18 cellular contexts compared by ENCODE assay signal in genomic region chr5:178529080-178529479, GRCh38.
"Had no signal": no experiment of that assay in that cellular context is flagged by ENCODE, and none has a peak within 500 bp of the region (broad histone marks: within the 10 kb centered on the region; RNA-seq: fewer than 3 reads in every experiment).

No MANE protein-coding gene starts in this region.

- H3K4me1 Mint-ChIP-seq: immature natural killer cell; naive thymus-derived CD4-positive, alpha-beta T cell; T-helper 17 cell had no signal

- H3K27me3 Mint-ChIP-seq: activated naive CD8-positive, alpha-beta T cell; brain; stimulated activated naive CD8-positive, alpha-beta T cell treated with anti-CD3 and anti-CD28 coated beads, Interleukin-15, Interleukin-2, amounts not matched to agents 100 ng/mL and 50 ng/mL, for 24 hours had no signal

- H3K36me3 ChIP-seq: right atrium auricular region had no signal

- H3K4me3 Mint-ChIP-seq: activated naive CD8-positive, alpha-beta T cell; brain; immature natural killer cell; naive thymus-derived CD4-positive, alpha-beta T cell; stimulated activated naive CD8-positive, alpha-beta T cell treated with anti-CD3 and anti-CD28 coated beads, Interleukin-15, Interleukin-2, amounts not matched to agents 100 ng/mL and 50 ng/mL, for 24 hours; T-helper 17 cell had no signal

- H3K27ac Mint-ChIP-seq: activated naive CD8-positive, alpha-beta T cell; brain; immature natural killer cell; naive thymus-derived CD4-positive, alpha-beta T cell; stimulated activated naive CD8-positive, alpha-beta T cell treated with anti-CD3 and anti-CD28 coated beads, Interleukin-15, Interleukin-2, amounts not matched to agents 100 ng/mL and 50 ng/mL, for 24 hours; T-helper 17 cell had no signal

- ATAC-seq: left cardiac atrium; naive thymus-derived CD4-positive, alpha-beta T cell; T-helper 17 cell had no signal

- H3K36me3 Mint-ChIP-seq: activated naive CD8-positive, alpha-beta T cell; brain; immature natural killer cell; naive thymus-derived CD4-positive, alpha-beta T cell had no signal

- FAIRE-seq: TTC549 had no signal

- H3K9me3 ChIP-seq: right atrium auricular region had no signal

- H3K27me3 ChIP-seq: right atrium auricular region had no signal

- DNase-seq: activated CD4-positive, alpha-beta T cell treated with anti-CD3 and anti-CD28 coated beads, Interleukin-2, amount 50 U/mL, for 4 hours; activated CD4-positive, CD25-positive, alpha-beta regulatory T cell treated with anti-CD3 and anti-CD28 coated beads, Interleukin-2, amount 50 U/mL, for 72 hours; activated T-cell treated with anti-CD3 and anti-CD28 coated beads, Interleukin-2, amount 50 U/mL, for 1 hour; amygdala; dermis blood vessel endothelial cell; erythroblast; immature natural killer cell; left cardiac atrium; naive thymus-derived CD4-positive, alpha-beta T cell; posterior cingulate gyrus; stimulated activated CD8-positive, alpha-beta memory T cell treated with anti-CD3 and anti-CD28 coated beads, Interleukin-4, amount 100 ng/mL, for 48 hours; T-helper 17 cell had no signal

- H3K27ac ChIP-seq: right atrium auricular region had no signal

- H3K9me3 Mint-ChIP-seq: immature natural killer cell; naive thymus-derived CD4-positive, alpha-beta T cell; stimulated activated naive CD8-positive, alpha-beta T cell treated with anti-CD3 and anti-CD28 coated beads, Interleukin-15, Interleukin-2, amounts not matched to agents 100 ng/mL and 50 ng/mL, for 24 hours had no signal

- H3K4me3 ChIP-seq: lung, right atrium auricular region had no signal
